8 cellular contexts compared by ENCODE assay signal in genomic region chr14:60980811-60981625, GRCh38. TPM values are rescaled to one million over a fixed set of nuclear protein-coding genes. Genes with fewer than 3 reads are reported as not detected.
A peak's percentile ranks its signal among the peaks of the same experiment; 100 is the strongest.
DNase-seq lines count a peak whose midpoint lies in the region; ATAC-seq and TF ChIP-seq lines count a peak whose summit lies in the region.

SLC38A6 (plus strand) TSS chr14:60981245; CDS start chr14:60981278, 33 bp downstream.
A gene with protein sequence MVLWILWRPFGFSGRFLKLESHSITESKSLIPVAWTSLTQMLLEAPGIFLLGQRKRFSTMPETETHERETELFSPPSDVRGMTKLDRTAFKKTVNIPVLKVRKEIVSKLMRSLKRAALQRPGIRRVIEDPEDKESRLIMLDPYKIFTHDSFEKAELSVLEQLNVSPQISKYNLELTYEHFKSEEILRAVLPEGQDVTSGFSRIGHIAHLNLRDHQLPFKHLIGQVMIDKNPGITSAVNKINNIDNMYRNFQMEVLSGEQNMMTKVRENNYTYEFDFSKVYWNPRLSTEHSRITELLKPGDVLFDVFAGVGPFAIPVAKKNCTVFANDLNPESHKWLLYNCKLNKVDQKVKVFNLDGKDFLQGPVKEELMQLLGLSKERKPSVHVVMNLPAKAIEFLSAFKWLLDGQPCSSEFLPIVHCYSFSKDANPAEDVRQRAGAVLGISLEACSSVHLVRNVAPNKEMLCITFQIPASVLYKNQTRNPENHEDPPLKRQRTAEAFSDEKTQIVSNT (minus strand): TSS chr14:60981079. CDS start chr14:60980973, 106 bp downstream.

- H3K9me3 ChIP-seq in SK-N-MC (ENCODE audit: low read depth, low read length): no peaks in the 10 kb centered on the region

- H3K4me3 ChIP-seq in SK-N-MC: peak within 1 kb of the TSS; percentile 91

- peak within 1 kb of the TSS; percentile 96 for H3K9ac ChIP-seq in SK-N-MC (ENCODE audit: insufficient read length)

- peaks cover 49% of the 10 kb centered on the region for H3K36me3 ChIP-seq in SK-N-MC (ENCODE audit: insufficient read depth, low read length)

- ATAC-seq in HG02610 (IDR thresholded peaks at IDR 0.05; ENCODE audit: unreplicated experiment) (peak; percentile 86), omental fat pad (ENCODE audit: low FRiP score) (peak; percentile 94)
- ATAC-seq in activated naive CD4-positive, alpha-beta T cell treated with anti-CD3 and anti-CD28 coated beads, Interleukin-2, amount 50 U/mL, for 72 hours: peak; percentile 92

- peaks cover 0 to 24% of the 10 kb centered on the region in 2 donors for H3K36me3 Mint-ChIP-seq in activated naive CD4-positive, alpha-beta T cell treated with anti-CD3 and anti-CD28 coated beads, Interleukin-2, amount 50 U/mL, for 72 hours
- H3K36me3 Mint-ChIP-seq in glutamatergic neuron (ENCODE audit: unreplicated experiment): no peaks in the 10 kb centered on the region

- no peak within 1 kb of the TSS for H3K27ac Mint-ChIP-seq in activated naive CD4-positive, alpha-beta T cell treated with anti-CD3 and anti-CD28 coated beads, Interleukin-2, amount 50 U/mL, for 72 hours
- H3K27ac Mint-ChIP-seq in glutamatergic neuron (ENCODE audit: unreplicated experiment): no peak within 1 kb of the TSS

- no peaks in the 10 kb centered on the region for H3K27me3 Mint-ChIP-seq in glutamatergic neuron (ENCODE audit: unreplicated experiment)

- no peak within 1 kb of the TSS for H3K4me3 Mint-ChIP-seq in glutamatergic neuron (ENCODE audit: unreplicated experiment)

- H3K4me1 Mint-ChIP-seq in glutamatergic neuron (ENCODE audit: low read depth, unreplicated experiment): peaks cover 14% of the 10 kb centered on the region

- no peaks in the 10 kb centered on the region for H3K9me3 Mint-ChIP-seq in activated naive CD4-positive, alpha-beta T cell treated with anti-CD3 and anti-CD28 coated beads, Interleukin-2, amount 50 U/mL, for 72 hours
- H3K9me3 Mint-ChIP-seq in glutamatergic neuron (ENCODE audit: unreplicated experiment): no peaks in the 10 kb centered on the region

- H3K27ac ChIP-seq in SK-N-MC (peak within 1 kb of the TSS; percentile 65), temporal lobe (ENCODE audit: low read depth, low read length) (no peak within 1 kb of the TSS)

- DNase-seq in GM10266 (ENCODE audit: extremely low spot score): peak; percentile 86
- peak; percentile 95 for DNase-seq in NCI-H1092 (lab: John Stamatoyannopoulos, UW)
- DNase-seq in SK-N-MC (ENCODE audit: low read depth, low spot score): peak; percentile 66
- DNase-seq in activated naive CD4-positive, alpha-beta T cell treated with anti-CD3 and anti-CD28 coated beads, Interleukin-2, amount 50 U/mL, for 72 hours (ENCODE audit: low spot score in 2 of 2): peak; percentile 81 to 94
- peak; percentile 94 for DNase-seq in glutamatergic neuron
- DNase-seq in omental fat pad (ENCODE audit: low spot score): peak; percentile 94

- TF ChIP-seq CTCF in GM10266 (IDR thresholded peaks at IDR 0.05; ENCODE audit: control insufficient read depth, insufficient read depth, low read depth, missing control alignments) (no peak), glutamatergic neuron (IDR thresholded peaks at IDR 0.05; ENCODE audit: partially characterized antibody, unreplicated experiment) (no peak), omental fat pad (IDR thresholded peaks at IDR 0.05) (no peak)

RNA-seq across cellular contexts. Expression of gene SLC38A6, which starts in this region (rescaled TPM):
- total RNA-seq in activated naive CD4-positive, alpha-beta T cell treated with anti-CD3 and anti-CD28 coated beads, Interleukin-2, amount 50 U/mL, for 72 hours: 1 to 10 TPM; 5.5 to 7.6 TPM
- total RNA-seq in glutamatergic neuron (ENCODE audit: unreplicated experiment) (20.2 TPM), omental fat pad (10 to 100 TPM; 20.9 to 33.3 (median 24.5) TPM), temporal lobe (32.5 TPM)

RNA-seq across cellular contexts. Expression of the second gene that starts in this region (rescaled TPM):
- 10 to 100 TPM; 12.5 to 12.9 TPM for total RNA-seq in activated naive CD4-positive, alpha-beta T cell treated with anti-CD3 and anti-CD28 coated beads, Interleukin-2, amount 50 U/mL, for 72 hours
- 16.6 TPM for total RNA-seq in glutamatergic neuron (ENCODE audit: unreplicated experiment)
- total RNA-seq in omental fat pad: 10 to 100 TPM in 2 of 4 donors, 1 to 10 TPM in 2; 5.6 to 21.1 (median 13.3) TPM
- 17.5 TPM for total RNA-seq in temporal lobe
